12 cellular contexts compared by ENCODE assay signal in genomic region chr4:57077550-57078311, GRCh38. TPM values are rescaled to one million over a fixed set of nuclear protein-coding genes. Genes with fewer than 3 reads are reported as not detected.
DNase-seq lines count a peak whose midpoint lies in the region; ATAC-seq and TF ChIP-seq lines count a peak whose summit lies in the region.
"Had no signal": no experiment of that assay in that cellular context is flagged by ENCODE, and none has a peak within 500 bp of the region (broad histone marks: within the 10 kb centered on the region; RNA-seq: fewer than 3 reads in every experiment).

No MANE protein-coding gene starts in this region.

- H3K27me3 Mint-ChIP-seq in MCF 10A (ENCODE audit: insufficient read depth, unreplicated experiment), result no peaks in the 10 kb centered on the region

- DNase-seq in MCF 10A (ENCODE audit: unreplicated experiment), result peak; percentile 79
- no peak for DNase-seq in breast epithelium (ENCODE audit: low spot score in 2 of 2)
- DNase-seq in astrocyte of the hippocampus (ENCODE audit: low read depth, low spot score), result peak; percentile 72
- peak; percentile 32 for DNase-seq in iPS-NIHi11 (ENCODE audit: low spot score)
- no peak for DNase-seq in thoracic aorta (ENCODE audit: low spot score)
- DNase-seq in NCI-H510A (lab: John Stamatoyannopoulos, UW), result no peak
- no peak for DNase-seq in superior temporal gyrus (ENCODE audit: extremely low spot score)
- DNase-seq: activated T-cell treated with anti-CD3 and anti-CD28 coated beads for 4 hours, KBM-7, NCI-H446 treated with DMSO at 0.1 percent for 48 hours, T-helper 1 cell had no signal

- H3K4me1 ChIP-seq in breast epithelium, result no peaks in the 10 kb centered on the region
- H3K4me1 ChIP-seq in thoracic aorta (ENCODE audit: control insufficient read depth in 1 of 2, low read depth in 2 of 2), result peaks cover 60 to 94% of the 10 kb centered on the region in 2 donors

- ATAC-seq in thoracic aorta (ENCODE audit: insufficient number of reproducible peaks, low FRiP score, low read depth), result no peak
- no peak for ATAC-seq in HG03521 (IDR thresholded peaks at IDR 0.05; ENCODE audit: unreplicated experiment)

- H3K27me3 ChIP-seq in breast epithelium (no peaks in the 10 kb centered on the region), thoracic aorta (replicated peaks; ENCODE audit: insufficient read depth) (no peaks in the 10 kb centered on the region)

- no peak overlapping the region for H3K4me3 Mint-ChIP-seq in MCF 10A (ENCODE audit: unreplicated experiment)

- H3K36me3 Mint-ChIP-seq in MCF 10A (ENCODE audit: insufficient read depth, unreplicated experiment), result no peaks in the 10 kb centered on the region

- CTCF ChIA-PET in MCF 10A (lab: Yijun Ruan, JAX), result interaction anchor here (0.6 to 2.2 kb wide), 9 partner anchors 12 to 1086 kb away, joined by 3 to 12 read pairs (median 4); no protein-coding TSS in a partner anchor

- no TSS peak for BruUV-seq in MCF 10A (replicated peaks; lab: Mats Ljungman, UMichigan)

- TF ChIP-seq CTCF in MCF 10A (IDR thresholded peaks at IDR 0.05; ENCODE audit: unreplicated experiment), result no peak
- TF ChIP-seq CTCF in breast epithelium (IDR thresholded peaks at IDR 0.05), result no peak
- no peak for TF ChIP-seq CTCF in thoracic aorta (IDR thresholded peaks at IDR 0.05)

- H3K27ac Mint-ChIP-seq in MCF 10A (ENCODE audit: low read depth, unreplicated experiment), result peak overlapping the region; percentile 84

- no peaks in the 10 kb centered on the region for H3K9me3 Mint-ChIP-seq in MCF 10A (ENCODE audit: unreplicated experiment)

- H3K36me3 ChIP-seq in breast epithelium (no peaks in the 10 kb centered on the region), thoracic aorta (no peaks in the 10 kb centered on the region)

- peak overlapping the region in 1 of 2 donors; percentile 16 for H3K27ac ChIP-seq in breast epithelium
- H3K27ac ChIP-seq in thoracic aorta, result peak overlapping the region; percentile 92 to 96

- intact Hi-C loops in MCF 10A (cut with micrococcal nuclease), result no loop called here
- intact Hi-C loops in breast epithelium (cut with DNase I; ENCODE audit: low total_unique reads), result no loop called here

- H3K9me3 ChIP-seq in breast epithelium (no peaks in the 10 kb centered on the region), thoracic aorta (no peaks in the 10 kb centered on the region)

- POLR2A ChIA-PET in MCF 10A (lab: Yijun Ruan, JAX), result interaction anchor here (0.8 to 8.7 kb wide), 12 partner anchors 9 to 100 kb away, joined by 3 to 61 read pairs (median 3); partner anchors contain the start of genes NOA1 and POLR2B

- peaks cover 53% of the 10 kb centered on the region for H3K4me1 Mint-ChIP-seq in MCF 10A (ENCODE audit: insufficient read depth, unreplicated experiment)

- H3K4me3 ChIP-seq in breast epithelium (no peak overlapping the region), thoracic aorta (no peak overlapping the region)

- TF ChIP-seq POLR2A in breast epithelium (IDR thresholded peaks at IDR 0.05), result no peak

RNA-seq across cellular contexts. Expression of gene IGFBP7, which starts 32.5 kb away (rescaled TPM):
- total RNA-seq in MCF 10A (2022), result 55.2 and 61.9 TPM in 2 replicates
- 100 to 1,000 TPM; 205 to 769 (median 622) TPM for total RNA-seq in breast epithelium
- 1,000 to 10,000 TPM; 4,453 to 6,615 TPM for total RNA-seq in thoracic aorta

Comparison
In these comparisons a context has a peak if more than half of its experiments do, and no peak if none do; other contexts are left out.
1. DNase-seq: peak in MCF 10A (single experiment), astrocyte of the hippocampus (single experiment) and iPS-NIHi11 (single experiment); none in breast epithelium (0 of 2), thoracic aorta (single experiment), NCI-H510A (single experiment) and superior temporal gyrus (single experiment).
2. RNA of gene IGFBP7, which starts 32.5 kb away (total RNA-seq): 4,453 to 6,615 TPM in thoracic aorta; 205 to 769 TPM in breast epithelium and 55.2 to 61.9 TPM in MCF 10A; every median in the first group is over 4 times any median in the second.